In the genomic region with DNA sequence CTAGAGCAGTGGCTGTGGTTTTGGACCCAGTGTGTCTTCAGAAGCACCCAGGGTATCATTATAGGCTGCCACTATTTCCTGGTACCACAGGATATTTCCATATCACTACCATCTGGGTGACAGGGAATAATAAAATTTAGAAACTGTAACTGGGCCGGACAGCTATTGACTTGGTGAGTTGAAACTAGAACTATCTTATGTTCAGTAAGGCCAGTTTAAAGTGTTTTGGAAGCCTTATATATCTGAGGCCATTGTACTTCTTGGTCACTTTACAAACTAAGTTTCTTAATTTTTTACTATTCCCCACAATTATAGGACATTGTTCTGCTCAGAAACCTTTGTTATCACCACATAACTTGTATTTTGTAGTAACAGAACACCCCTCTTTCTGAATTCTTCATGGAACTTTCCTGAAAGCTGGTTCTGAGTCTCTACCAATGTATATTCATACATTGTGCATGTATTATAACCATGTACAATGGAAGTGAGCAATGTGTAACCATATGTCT, we compare ENCODE assay signal across 21 cellular contexts. TPM values are rescaled to one million over a fixed set of nuclear protein-coding genes. Genes with fewer than 3 reads are reported as not detected.
A peak's percentile ranks its signal among the peaks of the same experiment; 100 is the strongest.
DNase-seq lines count a peak whose midpoint lies in the region; ATAC-seq and TF ChIP-seq lines count a peak whose summit lies in the region.
"Had no signal": no experiment of that assay in that cellular context is flagged by ENCODE, and none has a peak within 500 bp of the region (broad histone marks: within the 10 kb centered on the region; RNA-seq: fewer than 3 reads in every experiment).

No MANE protein-coding gene starts in this region.

- H3K9me3 Mint-ChIP-seq in natural killer cell, result no peaks in the 10 kb centered on the region
- no peaks in the 10 kb centered on the region for H3K9me3 Mint-ChIP-seq in natural killer cell treated with Interleukin-12 subunit alpha and Interleukin-12 subunit beta and Interleukin-15 and Interleukin-18, amount 100 ng/mL, for 72 hours
- H3K9me3 Mint-ChIP-seq: CD4-positive, CD25-positive, alpha-beta regulatory T cell; HFFc6 had no signal

- H3K36me3 Mint-ChIP-seq in natural killer cell, result peaks cover 18% of the 10 kb centered on the region
- H3K36me3 Mint-ChIP-seq in natural killer cell treated with Interleukin-12 subunit alpha and Interleukin-12 subunit beta and Interleukin-15 and Interleukin-18, amount 100 ng/mL, for 72 hours, result peaks cover 13% of the 10 kb centered on the region

- no peak for TF ChIP-seq POLR2A in esophagus squamous epithelium (IDR thresholded peaks at IDR 0.05)

- peak; percentile 37 for DNase-seq in NCI-H82 (lab: John Stamatoyannopoulos, UW)
- DNase-seq in NCI-H82 treated with DMSO at 0.1 percent for 48 hours (lab: John Stamatoyannopoulos, UW; ENCODE audit: unreplicated experiment), result no peak
- DNase-seq in natural killer cell, result no peak
- DNase-seq in natural killer cell treated with Interleukin-12 subunit alpha and Interleukin-12 subunit beta and Interleukin-15 and Interleukin-18, amount 100 ng/mL, for 72 hours (ENCODE audit: low spot score), result no peak
- peak; percentile 9 for DNase-seq in SW480 (ENCODE audit: low spot score)
- no peak for DNase-seq in GDM1 (lab: John Stamatoyannopoulos, UW)
- no peak for DNase-seq in esophagus squamous epithelium (lab: John Stamatoyannopoulos, UW)
- DNase-seq: BE2C; CD4-positive, CD25-positive, alpha-beta regulatory T cell; COR-L47; EL; HFFc6; Kasumi-1; MG63; NCI-H1048; NCI-H1436 treated with DMSO at 0.1 percent for 48 hours; NCI-H2029; OCI-M1; SJCRH30 had no signal

- H3K27ac Mint-ChIP-seq in natural killer cell, result peak overlapping the region; percentile 41 to 54
- no peak overlapping the region for H3K27ac Mint-ChIP-seq in natural killer cell treated with Interleukin-12 subunit alpha and Interleukin-12 subunit beta and Interleukin-15 and Interleukin-18, amount 100 ng/mL, for 72 hours

- peaks cover 22 to 25% of the 10 kb centered on the region in 2 donors for H3K4me1 Mint-ChIP-seq in natural killer cell
- H3K4me1 Mint-ChIP-seq in natural killer cell treated with Interleukin-12 subunit alpha and Interleukin-12 subunit beta and Interleukin-15 and Interleukin-18, amount 100 ng/mL, for 72 hours (ENCODE audit: low read depth in 2 of 2), result peaks cover 7 to 18% of the 10 kb centered on the region in 2 donors

- H3K27me3 ChIP-seq in esophagus squamous epithelium, result no peaks in the 10 kb centered on the region
- H3K27me3 ChIP-seq: BE2C, MG63, SJCRH30 had no signal

- no peaks in the 10 kb centered on the region for H3K27me3 Mint-ChIP-seq in natural killer cell (ENCODE audit: low read depth in 2 of 2)
- H3K27me3 Mint-ChIP-seq in natural killer cell treated with Interleukin-12 subunit alpha and Interleukin-12 subunit beta and Interleukin-15 and Interleukin-18, amount 100 ng/mL, for 72 hours, result no peaks in the 10 kb centered on the region
- H3K27me3 Mint-ChIP-seq: CD4-positive, CD25-positive, alpha-beta regulatory T cell had no signal

- no peaks in the 10 kb centered on the region for H3K9me3 ChIP-seq in esophagus squamous epithelium
- H3K9me3 ChIP-seq: BE2C, MG63, SJCRH30 had no signal

- WGBS in esophagus squamous epithelium, 2 donors, result 89 to 100% methylated on average over 1 of the region's 1 CpG

- TF ChIP-seq CTCF in natural killer cell (IDR thresholded peaks at IDR 0.05), result no peak
- TF ChIP-seq CTCF in esophagus squamous epithelium (IDR thresholded peaks at IDR 0.05), result no peak

- peaks cover 0 to 6% (median 0%) of the 10 kb centered on the region in 3 donors for H3K4me1 ChIP-seq in esophagus squamous epithelium
- H3K4me1 ChIP-seq: BE2C, SJCRH30 had no signal

- H3K27ac ChIP-seq in esophagus squamous epithelium, result no peak overlapping the region
- H3K27ac ChIP-seq: HL-60, SJCRH30 had no signal

- H3K4me3 Mint-ChIP-seq in natural killer cell, result no peak overlapping the region
- no peak overlapping the region for H3K4me3 Mint-ChIP-seq in natural killer cell treated with Interleukin-12 subunit alpha and Interleukin-12 subunit beta and Interleukin-15 and Interleukin-18, amount 100 ng/mL, for 72 hours
- H3K4me3 Mint-ChIP-seq: CD4-positive, CD25-positive, alpha-beta regulatory T cell; HFFc6 had no signal

- H3K4me3 ChIP-seq in esophagus squamous epithelium, result no peak overlapping the region
- H3K4me3 ChIP-seq: MG63, SJCRH30 had no signal

- ATAC-seq in natural killer cell (no peak), HG03095 (IDR thresholded peaks at IDR 0.05; ENCODE audit: unreplicated experiment) (no peak)
- no peak for ATAC-seq in natural killer cell treated with Interleukin-12 subunit alpha and Interleukin-12 subunit beta and Interleukin-15 and Interleukin-18, amount 100 ng/mL, for 72 hours

- intact Hi-C loops in natural killer cell (cut with micrococcal nuclease) (no loop called here), esophagus squamous epithelium (cut with DNase I) (no loop called here)

- H3K36me3 ChIP-seq in esophagus squamous epithelium, result peaks cover 0 to 62% (median 8%) of the 10 kb centered on the region in 3 donors

RNA-seq across cellular contexts. Expression of a gene that starts 34.0 kb away (rescaled TPM):
- 100 to 1,000 TPM; 378 to 444 (median 428) TPM for total RNA-seq in natural killer cell
- 100 to 1,000 TPM; 311 to 319 TPM for total RNA-seq in natural killer cell treated with Interleukin-12 subunit alpha and Interleukin-12 subunit beta and Interleukin-15 and Interleukin-18, amount 100 ng/mL, for 72 hours
- total RNA-seq in esophagus squamous epithelium, result 100 to 1,000 TPM; 101 to 181 (median 137) TPM

RNA-seq across cellular contexts. Expression of a gene that starts 42.0 kb away (rescaled TPM):
- total RNA-seq in natural killer cell (10 to 100 TPM; 12.7 to 18.8 (median 13.3) TPM), esophagus squamous epithelium (10 to 100 TPM in 1 of 4 donors, 1 to 10 TPM in 3; 3.6 to 14.7 (median 9.1) TPM)
- total RNA-seq in natural killer cell treated with Interleukin-12 subunit alpha and Interleukin-12 subunit beta and Interleukin-15 and Interleukin-18, amount 100 ng/mL, for 72 hours, result 10 to 100 TPM; 23.2 to 24.5 TPM

Comparison
In these comparisons a context has a peak if more than half of its experiments do, and no peak if none do; other contexts are left out.
1. DNase-seq: peak in NCI-H82 (single experiment) and SW480 (single experiment); none in NCI-H82 treated with DMSO at 0.1 percent for 48 hours (single experiment), natural killer cell (single experiment), natural killer cell treated with Interleukin-12 subunit alpha and Interleukin-12 subunit beta and Interleukin-15 and Interleukin-18, amount 100 ng/mL, for 72 hours (single experiment), GDM1 (single experiment) and esophagus squamous epithelium (single experiment).
2. H3K27ac Mint-ChIP-seq: peak in natural killer cell (2 of 2); none in natural killer cell treated with Interleukin-12 subunit alpha and Interleukin-12 subunit beta and Interleukin-15 and Interleukin-18, amount 100 ng/mL, for 72 hours (0 of 2).